27 cellular contexts compared by ENCODE assay signal in genomic region chr10:89963446-89964102, GRCh38.
"Had no signal": no experiment of that assay in that cellular context is flagged by ENCODE, and none has a peak within 500 bp of the region (broad histone marks: within the 10 kb centered on the region; RNA-seq: fewer than 3 reads in every experiment).

No MANE protein-coding gene starts in this region.

- H3K27ac ChIP-seq: pancreas, prostate gland, sigmoid colon, suprapubic skin, tibial artery, upper lobe of right lung, VCaP had no signal

- H3K4me1 Mint-ChIP-seq: activated naive CD8-positive, alpha-beta T cell treated with anti-CD3 and anti-CD28 coated beads for 36 hours; stimulated activated effector memory CD8-positive, alpha-beta T cell treated with anti-CD3 and anti-CD28 coated beads, Interleukin-12 subunit alpha, Interleukin-12 subunit beta, amount 100 ng/mL, for 72 hours had no signal

- H3K36me3 Mint-ChIP-seq: activated naive CD8-positive, alpha-beta T cell treated with anti-CD3 and anti-CD28 coated beads for 36 hours; stimulated activated effector memory CD8-positive, alpha-beta T cell treated with anti-CD3 and anti-CD28 coated beads, Interleukin-12 subunit alpha, Interleukin-12 subunit beta, amount 100 ng/mL, for 72 hours had no signal

- H3K9me3 Mint-ChIP-seq: activated naive CD4-positive, alpha-beta T cell treated with anti-CD3 and anti-CD28 coated beads for 36 hours; activated naive CD8-positive, alpha-beta T cell treated with anti-CD3 and anti-CD28 coated beads for 36 hours; stimulated activated effector memory CD8-positive, alpha-beta T cell treated with anti-CD3 and anti-CD28 coated beads, Interleukin-12 subunit alpha, Interleukin-12 subunit beta, amount 100 ng/mL, for 72 hours had no signal

- ATAC-seq: left cardiac atrium, left ventricle myocardium superior, pancreas, upper lobe of right lung had no signal

- H3K27ac Mint-ChIP-seq: activated naive CD4-positive, alpha-beta T cell treated with anti-CD3 and anti-CD28 coated beads for 36 hours; activated naive CD8-positive, alpha-beta T cell treated with anti-CD3 and anti-CD28 coated beads for 36 hours; mesothelial cell of epicardium; stimulated activated effector memory CD8-positive, alpha-beta T cell treated with anti-CD3 and anti-CD28 coated beads, Interleukin-12 subunit alpha, Interleukin-12 subunit beta, amount 100 ng/mL, for 72 hours had no signal

- FAIRE-seq: colon, endometrium, pancreas, small intestine had no signal

- H3K4me3 ChIP-seq: pancreas, prostate gland, sigmoid colon, suprapubic skin, tibial artery, upper lobe of right lung had no signal

- H3K4me3 Mint-ChIP-seq: activated naive CD4-positive, alpha-beta T cell treated with anti-CD3 and anti-CD28 coated beads for 36 hours; activated naive CD8-positive, alpha-beta T cell treated with anti-CD3 and anti-CD28 coated beads for 36 hours; mesothelial cell of epicardium; naive B cell; stimulated activated effector memory CD8-positive, alpha-beta T cell treated with anti-CD3 and anti-CD28 coated beads, Interleukin-12 subunit alpha, Interleukin-12 subunit beta, amount 100 ng/mL, for 72 hours had no signal

- H3K27me3 ChIP-seq: pancreas, sigmoid colon, suprapubic skin, tibial artery, upper lobe of right lung had no signal

- H3K36me3 ChIP-seq: pancreas, prostate gland, sigmoid colon, suprapubic skin, tibial artery, upper lobe of right lung had no signal

- DNase-seq: activated CD4-positive, alpha-beta T cell treated with anti-CD3 and anti-CD28 coated beads for 4 hours; activated CD4-positive, alpha-beta T cell treated with anti-CD3 and anti-CD28 coated beads, Interleukin-2, amount 50 U/mL, for 4 hours; activated effector memory CD4-positive, alpha-beta T cell treated with anti-CD3 and anti-CD28 coated beads, Interleukin-2, amount 50 U/mL, for 16 hours; activated naive CD4-positive, alpha-beta T cell treated with anti-CD3 and anti-CD28 coated beads for 36 hours; activated naive CD8-positive, alpha-beta T cell treated with anti-CD3 and anti-CD28 coated beads for 36 hours; amniotic stem cell; effector CD8-positive, alpha-beta T cell; erythroblast; head of caudate nucleus; hippocampal formation; left cardiac atrium; left ventricle myocardium superior; naive B cell; pancreas; retina; sigmoid colon; small intestine; stimulated activated CD4-positive, alpha-beta T cell treated with anti-CD3 and anti-CD28 coated beads, Interleukin-4, amount 100 ng/mL, for 24 hours; tibial artery; upper lobe of right lung had no signal
